ENCODE assay signal across 8 cellular contexts in the genomic region with DNA sequence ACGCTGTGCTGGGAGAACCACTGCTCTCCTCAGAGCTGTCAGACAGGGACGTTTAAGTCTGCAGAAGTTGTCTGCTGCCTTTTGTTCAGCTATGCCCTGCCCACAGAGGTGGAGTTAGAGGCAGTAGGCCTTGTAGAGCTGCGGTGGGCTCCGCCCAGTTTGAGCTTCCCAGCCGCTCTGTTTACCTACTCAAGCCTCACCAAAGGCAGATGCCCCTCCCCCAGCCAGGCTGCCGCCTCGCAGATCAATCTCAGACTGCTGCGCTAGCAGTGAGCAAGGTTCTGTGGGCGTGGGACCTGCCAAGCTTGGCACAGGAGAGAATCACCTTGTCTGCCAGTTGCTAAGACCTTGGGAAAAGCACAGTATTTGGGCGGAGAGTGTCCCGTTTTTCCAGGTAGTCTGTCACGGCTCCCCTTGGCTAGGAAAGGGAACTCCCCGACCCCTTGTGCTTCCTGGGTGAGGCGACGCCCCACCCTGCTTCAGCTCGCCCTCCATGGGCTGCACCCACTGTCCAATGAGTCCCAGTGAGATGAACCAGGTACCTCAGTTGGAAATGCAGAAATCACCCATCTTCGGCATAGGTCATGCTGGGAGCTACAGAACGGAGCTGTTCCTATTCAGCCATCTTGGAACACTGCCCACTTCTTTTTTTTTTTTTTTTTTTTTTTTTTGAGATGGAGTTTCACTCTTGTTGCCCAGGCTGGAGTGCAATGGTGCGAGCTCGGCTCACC. TPM values are rescaled to one million over a fixed set of nuclear protein-coding genes. Genes with fewer than 3 reads are reported as not detected.
DNase-seq lines count a peak whose midpoint lies in the region; ATAC-seq and TF ChIP-seq lines count a peak whose summit lies in the region.
"Not testable (repeated sequence)": the region's sequence is repeated elsewhere in the genome, so short reads cannot be mapped to it uniquely, and the experiment has no call there.

No MANE protein-coding gene starts in this region.

- H3K27ac ChIP-seq in CD8-positive, alpha-beta T cell (ENCODE audit: low read depth, low read length); foreskin keratinocyte: not testable (repeated sequence)
- peak overlapping the region in 2 of 4 donors; percentile 67 to 79 for H3K27ac ChIP-seq in Peyer's patch

- CTCF ChIA-PET in CD8-positive, alpha-beta T cell (lab: Charles Lee), result not testable (repeated sequence)

- TF ChIP-seq POLR2A in Peyer's patch (IDR thresholded peaks at IDR 0.05), result not testable (repeated sequence)

- peak in 5 of 7 experiments; percentile 6 to 69 (median 26) for DNase-seq in CD8-positive, alpha-beta T cell
- DNase-seq in NCI-H1092 (lab: John Stamatoyannopoulos, UW) (peak; percentile 34), Peyer's patch (peak in 2 of 3 donors; percentile 94), foreskin keratinocyte (peak; percentile 50 to 74)
- peak; percentile 32 to 42 for DNase-seq in activated CD4-positive, alpha-beta T cell treated with anti-CD3 and anti-CD28 coated beads, Interleukin-2, amount 50 U/mL, for 4 hours
- DNase-seq in activated naive CD4-positive, alpha-beta T cell treated with anti-CD3 and anti-CD28 coated beads, Interleukin-2, amount 50 U/mL, for 16 hours, result peak; percentile 58
- DNase-seq in naive thymus-derived CD8-positive, alpha-beta T cell, result peak in 9 of 10 donors; percentile 2 to 74 (median 36)
- DNase-seq in stimulated activated CD4-positive, alpha-beta T cell treated with anti-CD3 and anti-CD28 coated beads, Interleukin-4, amount 100 ng/mL, for 24 hours, result peak; percentile 37

- H3K4me1 ChIP-seq in CD8-positive, alpha-beta T cell (ENCODE audit: insufficient read depth, low read length); Peyer's patch; foreskin keratinocyte: not testable (repeated sequence)

- not testable (repeated sequence) for H3K4me1 Mint-ChIP-seq in CD8-positive, alpha-beta T cell (ENCODE audit: low read depth); naive thymus-derived CD8-positive, alpha-beta T cell

- TF ChIP-seq CTCF in CD8-positive, alpha-beta T cell (IDR thresholded peaks at IDR 0.05); Peyer's patch (IDR thresholded peaks at IDR 0.05); foreskin keratinocyte (conservative IDR thresholded peaks at IDR 0.05): not testable (repeated sequence)

- POLR2A ChIA-PET in CD8-positive, alpha-beta T cell (lab: Charles Lee), result interaction anchor here (0.6 kb wide), 1 partner anchor 42 kb away, joined by 3 read pairs; no protein-coding TSS in a partner anchor
- POLR2A ChIA-PET in naive thymus-derived CD8-positive, alpha-beta T cell (lab: Charles Lee), result not testable (repeated sequence)

- not testable (repeated sequence) for H3K4me3 ChIP-seq in CD8-positive, alpha-beta T cell (ENCODE audit: low read depth, low read length)
- peak overlapping the region in 2 of 4 donors; percentile 36 to 39 for H3K4me3 ChIP-seq in Peyer's patch

- H3K9me3 ChIP-seq in CD8-positive, alpha-beta T cell (ENCODE audit: low read length); Peyer's patch: not testable (repeated sequence)

- ATAC-seq in CD8-positive, alpha-beta T cell, result peak; percentile 26
- ATAC-seq in foreskin keratinocyte, result peak; percentile 96
- ATAC-seq in naive thymus-derived CD8-positive, alpha-beta T cell, result peak; percentile 47 to 53

- H3K27me3 ChIP-seq in CD8-positive, alpha-beta T cell (ENCODE audit: insufficient read depth, low read length); Peyer's patch; foreskin keratinocyte: not testable (repeated sequence)

- H3K9me3 Mint-ChIP-seq in CD8-positive, alpha-beta T cell; naive thymus-derived CD8-positive, alpha-beta T cell: not testable (repeated sequence)

- not testable (repeated sequence) for H3K36me3 Mint-ChIP-seq in CD8-positive, alpha-beta T cell; naive thymus-derived CD8-positive, alpha-beta T cell

- not testable (repeated sequence) for H3K4me3 Mint-ChIP-seq in CD8-positive, alpha-beta T cell
- peak overlapping the region in 1 of 10 donors; percentile 10 for H3K4me3 Mint-ChIP-seq in naive thymus-derived CD8-positive, alpha-beta T cell

- not testable (repeated sequence) for H3K36me3 ChIP-seq in CD8-positive, alpha-beta T cell (ENCODE audit: insufficient read depth, low read length); Peyer's patch

- H3K27ac Mint-ChIP-seq in CD8-positive, alpha-beta T cell; naive thymus-derived CD8-positive, alpha-beta T cell: not testable (repeated sequence)

- intact Hi-C loops in CD8-positive, alpha-beta T cell (cut with DNase I, micrococcal nuclease), result not testable (repeated sequence)

- H3K27me3 Mint-ChIP-seq in CD8-positive, alpha-beta T cell (ENCODE audit: low read depth); naive thymus-derived CD8-positive, alpha-beta T cell: not testable (repeated sequence)

RNA-seq across cellular contexts. Expression of a gene that starts 57.6 kb away (rescaled TPM):
- total RNA-seq in CD8-positive, alpha-beta T cell, result 100 to 1,000 TPM; 194 to 215 TPM
- 100 to 1,000 TPM; 144 to 225 (median 163) TPM for total RNA-seq in Peyer's patch
- total RNA-seq in foreskin keratinocyte, result 78.2 and 83.5 TPM in 2 replicates
- polyA plus RNA-seq in foreskin keratinocyte, result 51.4 and 52.2 TPM in 2 replicates
- total RNA-seq in naive thymus-derived CD8-positive, alpha-beta T cell, result 100 to 1,000 TPM; 166 to 172 TPM
- 100 to 1,000 TPM in 2 of 3 donors, 10 to 100 TPM in 1; 97.8 to 111 (median 108) TPM for polyA plus RNA-seq in naive thymus-derived CD8-positive, alpha-beta T cell

Comparison
In these comparisons a context has a peak if more than half of its experiments do, and no peak if none do; other contexts are left out.
1. ATAC-seq: peak in every context shown above with its lines; median percentile 96 in foreskin keratinocyte; 50 in naive thymus-derived CD8-positive, alpha-beta T cell; 26 in CD8-positive, alpha-beta T cell.
2. DNase-seq: peak in every context shown above with its lines; median percentile 94 in Peyer's patch; 62 in foreskin keratinocyte; 58 in activated naive CD4-positive, alpha-beta T cell treated with anti-CD3 and anti-CD28 coated beads, Interleukin-2, amount 50 U/mL, for 16 hours; 37 in activated CD4-positive, alpha-beta T cell treated with anti-CD3 and anti-CD28 coated beads, Interleukin-2, amount 50 U/mL, for 4 hours; 37 in stimulated activated CD4-positive, alpha-beta T cell treated with anti-CD3 and anti-CD28 coated beads, Interleukin-4, amount 100 ng/mL, for 24 hours; 36 in naive thymus-derived CD8-positive, alpha-beta T cell; 34 in NCI-H1092; 26 in CD8-positive, alpha-beta T cell.